ENCODE assay signal across 9 cellular contexts in the genomic region with DNA sequence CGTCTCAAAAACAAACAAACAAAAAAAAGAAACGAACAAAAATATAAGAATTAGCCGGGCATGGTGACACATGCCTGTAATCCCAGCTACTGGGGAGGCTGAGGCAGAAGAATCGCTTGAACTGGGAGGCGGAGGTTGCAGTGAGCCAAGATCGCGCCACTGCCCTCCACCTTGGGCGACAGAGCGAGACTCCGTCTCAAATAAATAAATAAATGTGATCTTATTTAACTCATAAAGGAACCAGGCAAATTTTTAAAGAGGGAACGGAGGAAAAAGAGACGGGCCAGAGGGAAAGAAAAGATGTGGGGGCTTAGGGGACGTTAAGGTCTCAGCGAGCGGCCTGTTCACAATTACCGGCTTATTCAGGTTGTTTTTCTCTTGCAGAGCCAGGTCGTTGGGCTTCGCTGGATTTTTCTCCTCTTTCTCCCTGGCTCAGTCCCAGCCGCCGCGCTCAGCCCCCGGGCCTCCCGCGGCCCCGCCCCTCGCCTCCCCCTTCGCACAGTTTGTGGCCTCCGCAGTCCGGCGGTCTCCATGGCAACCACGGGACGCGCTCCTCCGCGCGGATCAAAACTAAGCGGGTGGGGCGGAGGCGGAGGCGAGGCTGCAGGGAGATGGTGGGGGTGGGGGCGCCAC. TPM values are rescaled to one million over a fixed set of nuclear protein-coding genes. Genes with fewer than 3 reads are reported as not detected.
DNase-seq lines count a peak whose midpoint lies in the region; ATAC-seq, FAIRE-seq and TF ChIP-seq lines count a peak whose summit lies in the region.
"Had no signal": no experiment of that assay in that cellular context is flagged by ENCODE, and none has a peak within 500 bp of the region (broad histone marks: within the 10 kb centered on the region; RNA-seq: fewer than 3 reads in every experiment).

No MANE protein-coding gene starts in this region.

- H3K4me3 ChIP-seq in AG04449 (ENCODE audit: low read depth, low read length) (peak overlapping the region; percentile 50), H7 (ENCODE audit: insufficient read depth, low read depth, low read length) (peak overlapping the region; percentile 38), bronchial epithelial cell (ENCODE audit: low read depth, low read length) (peak overlapping the region; percentile 29), spleen (peak overlapping the region in 6 of 8 donors; percentile 6 to 53 (median 14))

- CTCF ChIA-PET in AG04449 (lab: Yijun Ruan, JAX), result interaction anchor here (1.1 to 2.2 kb wide), 4 partner anchors 13 to 100 kb away, joined by 3 to 12 read pairs (median 4); no protein-coding TSS in a partner anchor

- ATAC-seq in HG03139 (IDR thresholded peaks at IDR 0.05; ENCODE audit: unreplicated experiment), result no peak

- peak overlapping the region in 5 of 8 donors; percentile 7 to 56 (median 17) for H3K27ac ChIP-seq in spleen

- DNase-seq in AG04449 (ENCODE audit: low read depth, low spot score) (no peak), H7 (peak; percentile 97), NCI-H69 (lab: John Stamatoyannopoulos, UW) (peak; percentile 97), bronchial epithelial cell (ENCODE audit: low read depth) (peak; percentile 41), iris pigment epithelial cell (ENCODE audit: low read depth) (peak; percentile 92), spleen (peak; percentile 83), SKM-1 treated with dmso at 0.1 percent for 144 hours (lab: John Stamatoyannopoulos, UW; ENCODE audit: unreplicated experiment) (no peak)

- H3K27me3 ChIP-seq in H7 (ENCODE audit: control insufficient read depth, insufficient read depth, low read length) (peaks cover 2% of the 10 kb centered on the region; the same call in 1 of the 2 replicates), bronchial epithelial cell (ENCODE audit: control insufficient read depth, insufficient read depth, low read length) (no peaks in the 10 kb centered on the region), spleen (replicated peaks in 1 of 7) (peaks cover 0 to 82% (median 35%) of the 10 kb centered on the region in 7 donors)

- H3K4me1 ChIP-seq in spleen, result peaks cover 3 to 42% (median 24%) of the 10 kb centered on the region in 6 donors

- 8 to 14% (median 11%) methylated on average over 31 to 41 of the region's 41 CpGs for WGBS in spleen, 5 donors

- no peaks in the 10 kb centered on the region for H3K9me3 ChIP-seq in spleen

- intact Hi-C loops in spleen (cut with DNase I; ENCODE audit: low total_unique reads), result no loop called here

- TF ChIP-seq POLR2A in spleen (IDR thresholded peaks at IDR 0.05), result no peak

- no peak for FAIRE-seq in bronchial epithelial cell (lab: Jason Lieb, UNC)
- FAIRE-seq: GM18507 had no signal

- TF ChIP-seq CTCF in AG04449 (IDR thresholded peaks at IDR 0.05; ENCODE audit: insufficient read depth, low read length, missing control alignments) (no peak), bronchial epithelial cell (IDR thresholded peaks at IDR 0.05; ENCODE audit: insufficient read depth, low read length, severe bottlenecking) (no peak), spleen (IDR thresholded peaks at IDR 0.05 in 8 of 11, conservative IDR thresholded peaks at IDR 0.05 in 3 of 11) (no peak)

- POLR2A ChIA-PET in AG04449 (lab: Yijun Ruan, JAX), result interaction anchor here (0.6 kb wide), 1 partner anchor 14 kb away, joined by 4 read pairs; no protein-coding TSS in a partner anchor

- H3K36me3 ChIP-seq in H7 (replicated peaks; ENCODE audit: control insufficient read depth, insufficient read depth, low read length) (no peaks in the 10 kb centered on the region; the same call in 1 of the 2 replicates), bronchial epithelial cell (ENCODE audit: control insufficient read depth, insufficient read depth, low read length) (no peaks in the 10 kb centered on the region), spleen (no peaks in the 10 kb centered on the region)

RNA-seq across cellular contexts. Expression of a gene that starts 2.8 kb away (rescaled TPM):
- total RNA-seq in H7 (2014; rRNA removed; shearing (Covaris generic)), result 39.6 and 44.3 TPM in 2 replicates
- total RNA-seq in bronchial epithelial cell, result 4.7 and 10.3 TPM in 2 replicates
- total RNA-seq in spleen, result 1 to 10 TPM; 1.7 to 4.4 (median 2.6) TPM
- polyA plus RNA-seq in spleen, result 1 to 10 TPM in 2 of 3 donors, under 1 TPM in 1; 0.46 to 1.2 (median 1.1) TPM

RNA-seq across cellular contexts. Expression of a gene that starts 12.5 kb away (rescaled TPM):
- 0.14 and 0.15 TPM in 2 replicates for total RNA-seq in H7 (2014; rRNA removed; shearing (Covaris generic))
- total RNA-seq in bronchial epithelial cell (not detected in 2 replicates), spleen (not detected)
- polyA plus RNA-seq in spleen, result under 1 TPM in 1 of 3 donors, not detected in 2; 0.03 TPM

RNA-seq across cellular contexts. Expression of a gene that starts 55.2 kb away (rescaled TPM):
- total RNA-seq in H7 (2014; rRNA removed; shearing (Covaris generic)), result 17.4 and 23.9 TPM in 2 replicates
- total RNA-seq in bronchial epithelial cell (0.79 and 4.2 TPM in 2 replicates), spleen (1 to 10 TPM in 4 of 7 donors, under 1 TPM in 3; 0.20 to 2.7 (median 1.7) TPM)
- 1 to 10 TPM in 1 of 3 donors, under 1 TPM in 2; 0.13 to 1.8 (median 0.19) TPM for polyA plus RNA-seq in spleen

Comparison
In these comparisons a context has a peak if more than half of its experiments do, and no peak if none do; other contexts are left out.
1. DNase-seq: peak in H7 (single experiment), NCI-H69 (single experiment), bronchial epithelial cell (single experiment), iris pigment epithelial cell (single experiment) and spleen (single experiment); none in AG04449 (single experiment) and SKM-1 treated with dmso at 0.1 percent for 144 hours (single experiment).
2. Peak in every context shown above with its lines, with median percentiles within 50 percentile points of each other: H3K4me3 ChIP-seq.